ENCODE assay signal across 8 cellular contexts in genomic region chr14:70821916-70822705, GRCh38. TPM values are rescaled to one million over a fixed set of nuclear protein-coding genes. Genes with fewer than 3 reads are reported as not detected.
A peak's percentile ranks its signal among the peaks of the same experiment; 100 is the strongest.
DNase-seq lines count a peak whose midpoint lies in the region; TF ChIP-seq lines count a peak whose summit lies in the region.

No MANE protein-coding gene starts in this region.

- no peak for TF ChIP-seq CTCF in fibroblast of villous mesenchyme (IDR thresholded peaks at IDR 0.05; ENCODE audit: insufficient read depth, low read depth, low read length)
- TF ChIP-seq CTCF in neural progenitor cell (IDR thresholded peaks at IDR 0.05), result no peak
- TF ChIP-seq CTCF in testis (IDR thresholded peaks at IDR 0.05), result no peak

- H3K9me3 Mint-ChIP-seq in activated T-helper 2 cell treated with anti-CD3 and anti-CD28 coated beads, Interferon-gamma antibody, Interleukin-2, Interleukin-4, amounts not matched to agents 10 μg/mL and 5 μg/mL and 100 μg/mL, durations not matched to agents 14 hours and 24 hours and 36 hours, result no peaks in the 10 kb centered on the region
- no peaks in the 10 kb centered on the region for H3K9me3 Mint-ChIP-seq in neural progenitor cell

- H3K79me2 ChIP-seq in neural progenitor cell (ENCODE audit: low read depth), result no peaks in the 10 kb centered on the region

- peaks cover 18% of the 10 kb centered on the region for H3F3A ChIP-seq in neural progenitor cell (ENCODE audit: low read depth)

- 0% methylated on average over 29 to 54 of the region's 61 CpGs for whole genome bisulfite sequencing in testis, 2 donors

- peaks cover 29% of the 10 kb centered on the region for H3K4me1 Mint-ChIP-seq in activated T-helper 2 cell treated with anti-CD3 and anti-CD28 coated beads, Interferon-gamma antibody, Interleukin-2, Interleukin-4, amounts not matched to agents 10 μg/mL and 5 μg/mL and 100 μg/mL, durations not matched to agents 14 hours and 24 hours and 36 hours (ENCODE audit: low read depth)
- H3K4me1 Mint-ChIP-seq in neural progenitor cell, result peaks cover 16% of the 10 kb centered on the region

- TF ChIP-seq POLR2A in testis (IDR thresholded peaks at IDR 0.05), result no peak

- peak overlapping the region; percentile 92 for H2AFZ ChIP-seq in neural progenitor cell (replicated peaks)

- H3K4me3 Mint-ChIP-seq in activated T-helper 2 cell treated with anti-CD3 and anti-CD28 coated beads, Interferon-gamma antibody, Interleukin-2, Interleukin-4, amounts not matched to agents 10 μg/mL and 5 μg/mL and 100 μg/mL, durations not matched to agents 14 hours and 24 hours and 36 hours (ENCODE audit: low read depth), result peak overlapping the region; percentile 84
- peak overlapping the region; percentile 89 for H3K4me3 Mint-ChIP-seq in neural progenitor cell

- intact Hi-C loops in activated T-helper 2 cell treated with anti-CD3 and anti-CD28 coated beads, Interferon-gamma antibody, Interleukin-2, Interleukin-4, amounts not matched to agents 10 μg/mL and 5 μg/mL and 100 μg/mL, durations not matched to agents 14 hours and 24 hours and 36 hours (cut with micrococcal nuclease), result loop anchor here (1.0 to 2.0 kb wide), 4 partner anchors 35 to 150 kb away; no protein-coding TSS in a partner anchor
- intact Hi-C loops in testis (cut with DNase I; ENCODE audit: low total_unique reads), result loop anchor here (10.0 kb wide), 1 partner anchor 153 kb away; no protein-coding TSS in a partner anchor

- peak; percentile 40 for DNase-seq in NCI-H345 (lab: John Stamatoyannopoulos, UW)
- no peak for DNase-seq in NCI-H345 treated with DMSO at 0.1 percent for 48 hours (lab: John Stamatoyannopoulos, UW; ENCODE audit: unreplicated experiment)
- DNase-seq in NT2/D1 (ENCODE audit: low read depth, low spot score), result no peak
- DNase-seq in activated T-helper 2 cell treated with anti-CD3 and anti-CD28 coated beads, Interferon-gamma antibody, Interleukin-2, Interleukin-4, amounts not matched to agents 10 μg/mL and 5 μg/mL and 100 μg/mL, durations not matched to agents 14 hours and 24 hours and 36 hours (ENCODE audit: low spot score), result peak; percentile 43
- DNase-seq in fibroblast of villous mesenchyme (ENCODE audit: low read depth), result peak; percentile 34
- peak; percentile 84 for DNase-seq in neural progenitor cell (ENCODE audit: low spot score)
- peak; percentile 53 for DNase-seq in testis
- no peak for DNase-seq in kidney glomerular epithelial cell (lab: John Stamatoyannopoulos, UW)

- peaks cover 21% of the 10 kb centered on the region for H3K27me3 Mint-ChIP-seq in activated T-helper 2 cell treated with anti-CD3 and anti-CD28 coated beads, Interferon-gamma antibody, Interleukin-2, Interleukin-4, amounts not matched to agents 10 μg/mL and 5 μg/mL and 100 μg/mL, durations not matched to agents 14 hours and 24 hours and 36 hours (ENCODE audit: low read depth)
- H3K27me3 Mint-ChIP-seq in neural progenitor cell (ENCODE audit: insufficient read depth, low read depth), result peaks cover 20% of the 10 kb centered on the region

- no peaks in the 10 kb centered on the region for H4K20me1 ChIP-seq in neural progenitor cell (ENCODE audit: low read depth)

- H3K36me3 ChIP-seq in NT2/D1 (ENCODE audit: insufficient read depth, insufficient read length, low read length) (no peaks in the 10 kb centered on the region), neural progenitor cell (no peaks in the 10 kb centered on the region), testis (ENCODE audit: low read depth, missing control alignments) (no peaks in the 10 kb centered on the region)

- H3K27me3 ChIP-seq in NT2/D1 (ENCODE audit: insufficient read depth, insufficient read length) (peaks cover 42% of the 10 kb centered on the region), neural progenitor cell (peaks cover 42% of the 10 kb centered on the region), testis (no peaks in the 10 kb centered on the region)

- H3K4me3 ChIP-seq in NT2/D1 (ENCODE audit: insufficient read length, low read depth) (peak overlapping the region; percentile 85), fibroblast of villous mesenchyme (ENCODE audit: low read depth, low read length) (peak overlapping the region; percentile 70), neural progenitor cell (peak overlapping the region; percentile 95), testis (peak overlapping the region; percentile 60 to 68)

- H3K27ac Mint-ChIP-seq in activated T-helper 2 cell treated with anti-CD3 and anti-CD28 coated beads, Interferon-gamma antibody, Interleukin-2, Interleukin-4, amounts not matched to agents 10 μg/mL and 5 μg/mL and 100 μg/mL, durations not matched to agents 14 hours and 24 hours and 36 hours, result peak overlapping the region; percentile 68
- no peak overlapping the region for H3K27ac Mint-ChIP-seq in neural progenitor cell

- peak overlapping the region; percentile 77 for H3K9ac ChIP-seq in NT2/D1 (ENCODE audit: insufficient read length, low read depth)
- peak overlapping the region; percentile 37 for H3K9ac ChIP-seq in neural progenitor cell

- H3K27ac ChIP-seq in neural progenitor cell (no peak overlapping the region), testis (no peak overlapping the region)

- peaks cover 2% of the 10 kb centered on the region for H3K4me1 ChIP-seq in NT2/D1 (ENCODE audit: insufficient read depth, insufficient read length)
- peaks cover 18% of the 10 kb centered on the region for H3K4me1 ChIP-seq in neural progenitor cell
- peaks cover 10% of the 10 kb centered on the region for H3K4me1 ChIP-seq in testis

- H3K36me3 Mint-ChIP-seq in activated T-helper 2 cell treated with anti-CD3 and anti-CD28 coated beads, Interferon-gamma antibody, Interleukin-2, Interleukin-4, amounts not matched to agents 10 μg/mL and 5 μg/mL and 100 μg/mL, durations not matched to agents 14 hours and 24 hours and 36 hours (ENCODE audit: low read depth), result no peaks in the 10 kb centered on the region
- no peaks in the 10 kb centered on the region for H3K36me3 Mint-ChIP-seq in neural progenitor cell

- H3K9me3 ChIP-seq in NT2/D1 (ENCODE audit: insufficient read depth, low read length) (no peaks in the 10 kb centered on the region), neural progenitor cell (ENCODE audit: low read depth) (no peaks in the 10 kb centered on the region), testis (no peaks in the 10 kb centered on the region)

- H3K4me2 ChIP-seq in neural progenitor cell, result peak overlapping the region; percentile 85

RNA-seq across cellular contexts. Expression of gene MAP3K9, which starts 12.8 kb away (rescaled TPM):
- 5.5 and 5.6 TPM in 2 replicates for total RNA-seq in activated T-helper 2 cell treated with anti-CD3 and anti-CD28 coated beads, Interferon-gamma antibody, Interleukin-2, Interleukin-4, amounts not matched to agents 10 μg/mL and 5 μg/mL and 100 μg/mL, durations not matched to agents 14 hours and 24 hours and 36 hours
- total RNA-seq in fibroblast of villous mesenchyme (under 0.01 and 0.43 TPM in 2 replicates), neural progenitor cell (ENCODE audit: low replicate concordance) (14.9 and 25.3 TPM in 2 replicates), testis (10 to 100 TPM; 17.4 to 22.5 TPM)
- 18.0 TPM for polyA plus RNA-seq in testis (ENCODE audit: insufficient read depth, low read depth, low replicate concordance)

Comparison
In these comparisons a context has a peak if more than half of its experiments do, and no peak if none do; other contexts are left out.
1. DNase-seq: peak in NCI-H345 (single experiment), activated T-helper 2 cell treated with anti-CD3 and anti-CD28 coated beads, Interferon-gamma antibody, Interleukin-2, Interleukin-4, amounts not matched to agents 10 μg/mL and 5 μg/mL and 100 μg/mL, durations not matched to agents 14 hours and 24 hours and 36 hours (single experiment), fibroblast of villous mesenchyme (single experiment), neural progenitor cell (single experiment) and testis (single experiment); none in NCI-H345 treated with DMSO at 0.1 percent for 48 hours (single experiment), NT2/D1 (single experiment) and kidney glomerular epithelial cell (single experiment).
2. Peak in every context shown above with its lines, with median percentiles within 50 percentile points of each other: H3K4me3 ChIP-seq.